ENCODE assay signal across 8 cellular contexts in genomic region chr1:157969693-157970485, GRCh38. TPM values are rescaled to one million over a fixed set of nuclear protein-coding genes. Genes with fewer than 3 reads are reported as not detected.
A peak's percentile ranks its signal among the peaks of the same experiment; 100 is the strongest.
DNase-seq lines count a peak whose midpoint lies in the region; ATAC-seq and TF ChIP-seq lines count a peak whose summit lies in the region.

No MANE protein-coding gene starts in this region.

- H3K27me3 ChIP-seq in left lung: no peaks in the 10 kb centered on the region

- peaks cover 0 to 11% of the 10 kb centered on the region in 2 donors for H3K4me1 ChIP-seq in left lung

- no peaks in the 10 kb centered on the region for H3K27me3 Mint-ChIP-seq in MCF 10A (ENCODE audit: insufficient read depth, unreplicated experiment)
- peaks cover 2% of the 10 kb centered on the region for H3K27me3 Mint-ChIP-seq in activated CD4-positive, alpha-beta memory T cell treated with anti-CD3 and anti-CD28 coated beads for 36 hours

- DNase-seq in NCI-H510A treated with DMSO at 0.1 percent for 48 hours (lab: John Stamatoyannopoulos, UW): peak; percentile 28
- no peak for DNase-seq in NCI-H510A (lab: John Stamatoyannopoulos, UW)
- peak; percentile 49 for DNase-seq in NCI-H1694 treated with DMSO at 0.1 percent for 48 hours (lab: John Stamatoyannopoulos, UW)
- peak; percentile 95 for DNase-seq in MCF 10A (ENCODE audit: unreplicated experiment)
- DNase-seq in left lung: no peak
- no peak for DNase-seq in activated CD4-positive, alpha-beta memory T cell treated with anti-CD3 and anti-CD28 coated beads for 36 hours

- H3K4me1 Mint-ChIP-seq in MCF 10A (ENCODE audit: insufficient read depth, unreplicated experiment): peaks cover 28% of the 10 kb centered on the region
- H3K4me1 Mint-ChIP-seq in activated CD4-positive, alpha-beta memory T cell treated with anti-CD3 and anti-CD28 coated beads for 36 hours (ENCODE audit: low read depth): no peaks in the 10 kb centered on the region

- no peak overlapping the region for H3K4me3 ChIP-seq in left lung

- CTCF ChIA-PET in MCF 10A (lab: Yijun Ruan, JAX): interaction anchor here (0.6 to 42.3 kb wide), 47 partner anchors 9 to 389 kb away, joined by 3 to 2587 read pairs (median 5); partner anchors contain the start of gene KIRREL1
- CTCF ChIA-PET in activated CD4-positive, alpha-beta memory T cell treated with anti-CD3 and anti-CD28 coated beads for 36 hours (lab: Charles Lee): interaction anchor here (0.9 to 2.8 kb wide), 8 partner anchors 9 to 234 kb away, joined by 3 to 13 read pairs (median 3); no protein-coding TSS in a partner anchor

- H3K9me3 Mint-ChIP-seq in MCF 10A (ENCODE audit: unreplicated experiment): peaks cover 8% of the 10 kb centered on the region
- no peaks in the 10 kb centered on the region for H3K9me3 Mint-ChIP-seq in activated CD4-positive, alpha-beta memory T cell treated with anti-CD3 and anti-CD28 coated beads for 36 hours

- no peaks in the 10 kb centered on the region for H3K9me3 ChIP-seq in left lung

- peak overlapping the region; percentile 55 for H3K4me3 Mint-ChIP-seq in MCF 10A (ENCODE audit: unreplicated experiment)
- H3K4me3 Mint-ChIP-seq in activated CD4-positive, alpha-beta memory T cell treated with anti-CD3 and anti-CD28 coated beads for 36 hours: no peak overlapping the region

- POLR2A ChIA-PET in MCF 10A (lab: Yijun Ruan, JAX): interaction anchor here (0.6 to 3.0 kb wide), 15 partner anchors 16 to 1033 kb away, joined by 3 to 29 read pairs (median 8); a partner anchor contains a TSS
- POLR2A ChIA-PET in activated CD4-positive, alpha-beta memory T cell treated with anti-CD3 and anti-CD28 coated beads for 36 hours (lab: Charles Lee): no interaction called here

- no TSS peak for BruUV-seq in MCF 10A (replicated peaks; lab: Mats Ljungman, UMichigan)

- peaks cover 5% of the 10 kb centered on the region for H3K36me3 Mint-ChIP-seq in MCF 10A (ENCODE audit: insufficient read depth, unreplicated experiment)
- H3K36me3 Mint-ChIP-seq in activated CD4-positive, alpha-beta memory T cell treated with anti-CD3 and anti-CD28 coated beads for 36 hours: no peaks in the 10 kb centered on the region

- intact Hi-C loops in MCF 10A (cut with micrococcal nuclease): loop anchor here (1.0 to 2.0 kb wide), 8 partner anchors 22 to 1103 kb away; no protein-coding TSS in a partner anchor
- intact Hi-C loops in left lung (cut with DNase I): loop anchor here in 1 of 2 donors (5.0 kb wide), 1 partner anchor 147 kb away; no protein-coding TSS in a partner anchor
- intact Hi-C loops in activated CD4-positive, alpha-beta memory T cell treated with anti-CD3 and anti-CD28 coated beads for 36 hours (cut with micrococcal nuclease): loop anchor here (10.0 kb wide), 1 partner anchor 65 kb away; no protein-coding TSS in a partner anchor

- H3K36me3 ChIP-seq in left lung: no peaks in the 10 kb centered on the region

- ATAC-seq in left lung (peak; percentile 90), HG02840 (IDR thresholded peaks at IDR 0.05; ENCODE audit: low FRiP score, unreplicated experiment) (no peak), GM18858 (IDR thresholded peaks at IDR 0.05; ENCODE audit: unreplicated experiment) (no peak)

- TF ChIP-seq CTCF in MCF 10A (IDR thresholded peaks at IDR 0.05; ENCODE audit: unreplicated experiment): peak; percentile 94
- TF ChIP-seq CTCF in left lung (IDR thresholded peaks at IDR 0.05): peak; percentile 67 to 70

- no peak overlapping the region for H3K27ac ChIP-seq in left lung

- peak overlapping the region; percentile 49 for H3K27ac Mint-ChIP-seq in MCF 10A (ENCODE audit: low read depth, unreplicated experiment)
- no peak overlapping the region for H3K27ac Mint-ChIP-seq in activated CD4-positive, alpha-beta memory T cell treated with anti-CD3 and anti-CD28 coated beads for 36 hours

RNA-seq across cellular contexts. Expression of gene KIRREL1, which starts 23.6 kb away (rescaled TPM):
- total RNA-seq in MCF 10A (2022) (73.6 and 101 TPM in 2 replicates), left lung (10 to 100 TPM; 54.2 to 56.7 TPM)
- total RNA-seq in activated CD4-positive, alpha-beta memory T cell treated with anti-CD3 and anti-CD28 coated beads for 36 hours: not detected

Comparison
In these comparisons a context has a peak if more than half of its experiments do, and no peak if none do; other contexts are left out.
1. DNase-seq: peak in NCI-H510A treated with DMSO at 0.1 percent for 48 hours (single experiment), NCI-H1694 treated with DMSO at 0.1 percent for 48 hours (single experiment) and MCF 10A (single experiment); none in NCI-H510A (single experiment), left lung (0 of 2) and activated CD4-positive, alpha-beta memory T cell treated with anti-CD3 and anti-CD28 coated beads for 36 hours (single experiment).
2. RNA of gene KIRREL1, which starts 23.6 kb away (total RNA-seq): 73.6 to 101 TPM in MCF 10A and 54.2 to 56.7 TPM in left lung; not detected in activated CD4-positive, alpha-beta memory T cell treated with anti-CD3 and anti-CD28 coated beads for 36 hours; every median in the first group is over 10 times any median in the second.